In the genomic region with DNA sequence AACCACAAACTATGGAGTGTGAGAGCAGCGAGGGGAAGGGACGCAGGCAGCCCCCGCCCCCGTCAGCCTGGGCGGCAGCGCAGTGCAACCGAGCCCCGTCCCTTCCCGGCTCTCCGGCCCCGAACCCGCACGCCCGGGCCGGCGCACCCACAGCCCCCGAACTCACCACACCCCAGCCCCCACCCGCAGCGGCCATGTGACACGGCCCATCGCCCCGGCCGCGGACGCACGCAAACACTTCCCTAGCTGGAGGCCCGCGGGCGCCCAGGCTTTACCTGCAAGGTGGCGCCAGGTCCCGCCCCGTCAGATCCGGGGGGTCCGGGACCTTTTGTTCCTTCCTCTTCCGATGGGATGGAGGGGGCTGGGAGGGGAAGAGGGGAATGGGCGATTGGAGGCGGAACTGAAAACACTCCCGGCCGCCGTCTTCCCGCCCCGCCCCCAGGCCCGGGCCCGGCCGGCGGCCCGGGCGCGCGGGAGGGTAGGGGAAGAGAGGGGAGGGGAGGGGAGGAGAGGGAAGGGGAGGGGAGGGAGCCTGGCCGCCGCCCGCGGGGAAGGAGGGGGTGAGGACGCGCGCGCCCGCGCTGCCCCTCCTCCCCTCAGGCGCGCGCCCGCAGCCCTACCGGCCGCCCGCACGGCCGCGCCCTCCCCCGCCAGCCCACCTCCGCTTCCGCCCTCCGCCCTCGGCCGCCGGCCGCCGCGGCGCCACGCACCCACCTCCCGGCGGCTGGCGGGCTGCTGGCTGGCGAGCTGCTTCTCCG, we compare ENCODE assay signal across 8 cellular contexts. TPM values are rescaled to one million over a fixed set of nuclear protein-coding genes. Genes with fewer than 3 reads are reported as not detected.
DNase-seq lines count a peak whose midpoint lies in the region; ATAC-seq and TF ChIP-seq lines count a peak whose summit lies in the region.

Gene SMAD2, minus strand, starts transcription at position 574 of the 758 bp plus-strand sequence. CDS start 33,903 bp downstream, outside the sequence.

- no peaks in the 10 kb centered on the region for H3K9me3 Mint-ChIP-seq in activated CD4-positive, alpha-beta T cell treated with anti-CD3 and anti-CD28 coated beads, Interleukin-2, amount 10 ng/mL, durations not matched to agents 7 days and 5 days
- H3K9me3 Mint-ChIP-seq in dendritic cell treated with granulocyte-macrophage colony-stimulating factor and Interleukin-4, amounts not matched to agents 40 ng/mL and 50 ng/mL, for 4 days, result no peaks in the 10 kb centered on the region

- peak within 1 kb of the TSS; percentile 92 for H3K27ac Mint-ChIP-seq in activated CD4-positive, alpha-beta T cell treated with anti-CD3 and anti-CD28 coated beads, Interleukin-2, amount 10 ng/mL, durations not matched to agents 7 days and 5 days
- peak within 1 kb of the TSS; percentile 93 for H3K27ac Mint-ChIP-seq in dendritic cell treated with granulocyte-macrophage colony-stimulating factor and Interleukin-4, amounts not matched to agents 40 ng/mL and 50 ng/mL, for 4 days

- peaks cover 50% of the 10 kb centered on the region for H3K4me1 Mint-ChIP-seq in activated CD4-positive, alpha-beta T cell treated with anti-CD3 and anti-CD28 coated beads, Interleukin-2, amount 10 ng/mL, durations not matched to agents 7 days and 5 days
- peaks cover 50% of the 10 kb centered on the region for H3K4me1 Mint-ChIP-seq in dendritic cell treated with granulocyte-macrophage colony-stimulating factor and Interleukin-4, amounts not matched to agents 40 ng/mL and 50 ng/mL, for 4 days (ENCODE audit: low read depth)

- peak within 1 kb of the TSS; percentile 73 to 78 for H3K9ac ChIP-seq in liver (ENCODE audit: low read depth in 1 of 2, low read length in 2 of 2)

- no peaks in the 10 kb centered on the region for H3K9me3 ChIP-seq in liver (ENCODE audit: control insufficient read depth in 4 of 4, low read length in 3 of 4)

- H3K27ac ChIP-seq in ACC112 (ENCODE audit: low read depth, low read length) (peak within 1 kb of the TSS; percentile 92), liver (ENCODE audit: low read depth in 1 of 2, low read length in 2 of 2) (peak within 1 kb of the TSS; percentile 90 to 94)

- peak; percentile 18 for ATAC-seq in GM18861 (IDR thresholded peaks at IDR 0.05; ENCODE audit: unreplicated experiment)
- ATAC-seq in HG03108 (IDR thresholded peaks at IDR 0.05; ENCODE audit: unreplicated experiment), result peak; percentile 30

- no peak for TF ChIP-seq RAD21 in liver (IDR thresholded peaks at IDR 0.05)

- POLR2A ChIA-PET in activated CD4-positive, alpha-beta T cell treated with anti-CD3 and anti-CD28 coated beads, Interleukin-2, amount 10 ng/mL, durations not matched to agents 7 days and 5 days (lab: Charles Lee), result no interaction called here

- H3K27me3 ChIP-seq in ACC112 (ENCODE audit: insufficient read depth, low read length), result peaks cover 14% of the 10 kb centered on the region; the same call in 1 of the 2 replicates
- no peaks in the 10 kb centered on the region for H3K27me3 ChIP-seq in liver (ENCODE audit: control insufficient read depth in 4 of 4, insufficient read depth in 4 of 4, low read length in 3 of 4)

- peaks cover 18% of the 10 kb centered on the region for H3K36me3 Mint-ChIP-seq in activated CD4-positive, alpha-beta T cell treated with anti-CD3 and anti-CD28 coated beads, Interleukin-2, amount 10 ng/mL, durations not matched to agents 7 days and 5 days (ENCODE audit: low read depth)
- H3K36me3 Mint-ChIP-seq in dendritic cell treated with granulocyte-macrophage colony-stimulating factor and Interleukin-4, amounts not matched to agents 40 ng/mL and 50 ng/mL, for 4 days (ENCODE audit: low read depth), result peaks cover 20% of the 10 kb centered on the region

- peaks cover 45% of the 10 kb centered on the region for H3K79me2 ChIP-seq in ACC112 (ENCODE audit: control insufficient read depth, insufficient read depth, low read length, unreplicated experiment)

- peaks cover 7% of the 10 kb centered on the region for H3K27me3 Mint-ChIP-seq in activated CD4-positive, alpha-beta T cell treated with anti-CD3 and anti-CD28 coated beads, Interleukin-2, amount 10 ng/mL, durations not matched to agents 7 days and 5 days
- H3K27me3 Mint-ChIP-seq in dendritic cell treated with granulocyte-macrophage colony-stimulating factor and Interleukin-4, amounts not matched to agents 40 ng/mL and 50 ng/mL, for 4 days, result no peaks in the 10 kb centered on the region

- intact Hi-C loops in dendritic cell treated with granulocyte-macrophage colony-stimulating factor and Interleukin-4, amounts not matched to agents 40 ng/mL and 50 ng/mL, for 4 days (cut with micrococcal nuclease), result loop anchor here (5.0 kb wide), 3 partner anchors 57 to 1557 kb away; partner anchors contain the start of gene C18orf32

- peak within 1 kb of the TSS; percentile 81 for H3K4me3 Mint-ChIP-seq in activated CD4-positive, alpha-beta T cell treated with anti-CD3 and anti-CD28 coated beads, Interleukin-2, amount 10 ng/mL, durations not matched to agents 7 days and 5 days
- peak within 1 kb of the TSS; percentile 87 for H3K4me3 Mint-ChIP-seq in dendritic cell treated with granulocyte-macrophage colony-stimulating factor and Interleukin-4, amounts not matched to agents 40 ng/mL and 50 ng/mL, for 4 days

- under 1% methylated on average over 74 of the region's 87 CpGs for WGBS in liver

- peaks cover 11% of the 10 kb centered on the region for H3K4me1 ChIP-seq in ACC112 (ENCODE audit: control insufficient read depth, insufficient read depth, low read length, unreplicated experiment)
- peaks cover 1 to 24% (median 13%) of the 10 kb centered on the region in 4 donors for H3K4me1 ChIP-seq in liver (ENCODE audit: control insufficient read depth in 4 of 4, insufficient read depth in 4 of 4, low read length in 3 of 4)

- H3K4me3 ChIP-seq in ACC112 (ENCODE audit: low read depth, low read length) (peak within 1 kb of the TSS; percentile 89), liver (ENCODE audit: low read depth in 1 of 3, low read length in 3 of 3) (peak within 1 kb of the TSS; percentile 89 to 99 (median 92))

- H3K36me3 ChIP-seq in ACC112 (ENCODE audit: insufficient read depth, low read length) (no peaks in the 10 kb centered on the region), liver (ENCODE audit: control insufficient read depth in 4 of 4, insufficient read depth in 3 of 4, low read depth in 1 of 4, low read length in 3 of 4) (no peaks in the 10 kb centered on the region)

- peak; percentile 71 for DNase-seq in NCI-H460 (ENCODE audit: extremely low read depth, low read depth)
- DNase-seq in activated CD4-positive, alpha-beta T cell treated with anti-CD3 and anti-CD28 coated beads, Interleukin-2, amount 10 ng/mL, durations not matched to agents 7 days and 5 days, result peak; percentile 76
- DNase-seq in stimulated activated CD4-positive, alpha-beta T cell treated with anti-CD3 and anti-CD28 coated beads, Interleukin-4, amount 100 ng/mL, for 1 hour, result peak; percentile 78

- CTCF ChIA-PET in activated CD4-positive, alpha-beta T cell treated with anti-CD3 and anti-CD28 coated beads, Interleukin-2, amount 10 ng/mL, durations not matched to agents 7 days and 5 days (lab: Charles Lee), result interaction anchor here (0.6 to 1.3 kb wide), 6 partner anchors 11 to 1249 kb away, joined by 3 to 8 read pairs (median 4); no protein-coding TSS in a partner anchor

- TF ChIP-seq CTCF in liver (IDR thresholded peaks at IDR 0.05; ENCODE audit: low read depth, low read length, missing input control), result no peak

- H2AFZ ChIP-seq in ACC112 (ENCODE audit: low read length, unreplicated experiment), result peak within 1 kb of the TSS; percentile 71

TF ChIP-seq in liver, 16 proteins besides CTCF, POLR2A, EP300 and RAD21:
- TF ChIP-seq YY1 (IDR thresholded peaks at IDR 0.05) (peak; percentile 26), NR2F2 (IDR thresholded peaks at IDR 0.05) (no peak)
- TF ChIP-seq, protein P1, sequence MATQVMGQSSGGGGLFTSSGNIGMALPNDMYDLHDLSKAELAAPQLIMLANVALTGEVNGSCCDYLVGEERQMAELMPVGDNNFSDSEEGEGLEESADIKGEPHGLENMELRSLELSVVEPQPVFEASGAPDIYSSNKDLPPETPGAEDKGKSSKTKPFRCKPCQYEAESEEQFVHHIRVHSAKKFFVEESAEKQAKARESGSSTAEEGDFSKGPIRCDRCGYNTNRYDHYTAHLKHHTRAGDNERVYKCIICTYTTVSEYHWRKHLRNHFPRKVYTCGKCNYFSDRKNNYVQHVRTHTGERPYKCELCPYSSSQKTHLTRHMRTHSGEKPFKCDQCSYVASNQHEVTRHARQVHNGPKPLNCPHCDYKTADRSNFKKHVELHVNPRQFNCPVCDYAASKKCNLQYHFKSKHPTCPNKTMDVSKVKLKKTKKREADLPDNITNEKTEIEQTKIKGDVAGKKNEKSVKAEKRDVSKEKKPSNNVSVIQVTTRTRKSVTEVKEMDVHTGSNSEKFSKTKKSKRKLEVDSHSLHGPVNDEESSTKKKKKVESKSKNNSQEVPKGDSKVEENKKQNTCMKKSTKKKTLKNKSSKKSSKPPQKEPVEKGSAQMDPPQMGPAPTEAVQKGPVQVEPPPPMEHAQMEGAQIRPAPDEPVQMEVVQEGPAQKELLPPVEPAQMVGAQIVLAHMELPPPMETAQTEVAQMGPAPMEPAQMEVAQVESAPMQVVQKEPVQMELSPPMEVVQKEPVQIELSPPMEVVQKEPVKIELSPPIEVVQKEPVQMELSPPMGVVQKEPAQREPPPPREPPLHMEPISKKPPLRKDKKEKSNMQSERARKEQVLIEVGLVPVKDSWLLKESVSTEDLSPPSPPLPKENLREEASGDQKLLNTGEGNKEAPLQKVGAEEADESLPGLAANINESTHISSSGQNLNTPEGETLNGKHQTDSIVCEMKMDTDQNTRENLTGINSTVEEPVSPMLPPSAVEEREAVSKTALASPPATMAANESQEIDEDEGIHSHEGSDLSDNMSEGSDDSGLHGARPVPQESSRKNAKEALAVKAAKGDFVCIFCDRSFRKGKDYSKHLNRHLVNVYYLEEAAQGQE (IDR thresholded peaks at IDR 0.05), result no peak

RNA-seq across cellular contexts. Expression of gene SMAD2, which starts in this region (rescaled TPM):
- 220 and 226 TPM in 2 replicates for total RNA-seq in NCI-H460 (2014; rRNA removed; shearing (Covaris generic))
- 84.9 and 106 TPM in 2 replicates for polyA plus RNA-seq in NCI-H460 (2014; cell fraction: nucleus; rRNA removed)
- 100 to 1,000 TPM; 141 to 158 TPM for total RNA-seq in activated CD4-positive, alpha-beta T cell treated with anti-CD3 and anti-CD28 coated beads, Interleukin-2, amount 10 ng/mL, durations not matched to agents 7 days and 5 days
- 10 to 100 TPM; 28.9 to 31.3 TPM for total RNA-seq in liver
- 10 to 100 TPM; 11.8 to 16.6 TPM for polyA plus RNA-seq in liver

Comparison
In these comparisons a context has a peak if more than half of its experiments do, and no peak if none do; other contexts are left out.
1. Peak in every context shown above with its lines: DNase-seq, ATAC-seq, H3K4me3 ChIP-seq and H3K27ac ChIP-seq.